18 cellular contexts compared by ENCODE assay signal in genomic region chr15:23647001-23647295, GRCh38. TPM values are rescaled to one million over a fixed set of nuclear protein-coding genes. Genes with fewer than 3 reads are reported as not detected.
A peak's percentile ranks its signal among the peaks of the same experiment; 100 is the strongest.
DNase-seq lines count a peak whose midpoint lies in the region; ATAC-seq and TF ChIP-seq lines count a peak whose summit lies in the region.
"Had no signal": no experiment of that assay in that cellular context is flagged by ENCODE, and none has a peak within 500 bp of the region (broad histone marks: within the 10 kb centered on the region; RNA-seq: fewer than 3 reads in every experiment).

No MANE protein-coding gene starts in this region.

- H3K4me3 ChIP-seq in BLaER1 (peak overlapping the region; percentile 66), SJCRH30 (peak overlapping the region; percentile 58), iPS-15b (ENCODE audit: low read depth, low read length) (peak overlapping the region; percentile 87), ovary (peak overlapping the region; percentile 28)

- H3K4me1 ChIP-seq in BLaER1 (peaks cover 16% of the 10 kb centered on the region), SJCRH30 (no peaks in the 10 kb centered on the region; the same call in 1 of the 2 replicates), iPS-15b (ENCODE audit: control insufficient read depth, insufficient read depth, low read length) (peaks cover 2% of the 10 kb centered on the region), ovary (ENCODE audit: insufficient read depth) (no peaks in the 10 kb centered on the region)

- H4K20me1 ChIP-seq in BLaER1: no peaks in the 10 kb centered on the region

- WGBS in ovary, 3 donors: 52 to 71% (median 70%) methylated on average over 17 of the region's 17 CpGs

- intact Hi-C loops in ovary (cut with DNase I): loop anchor here in 3 of 4 donors (5.0 kb wide), 2 partner anchors 210 to 215 kb away; no protein-coding TSS in a partner anchor

- TF ChIP-seq CTCF in ovary (IDR thresholded peaks at IDR 0.05): no peak

- no peak for ATAC-seq in GM19351 (IDR thresholded peaks at IDR 0.05; ENCODE audit: unreplicated experiment)
- ATAC-seq: stimulated activated naive CD8-positive, alpha-beta T cell treated with anti-CD3 and anti-CD28 coated beads, Interleukin-15, Interleukin-2, amounts not matched to agents 100 U/mL and 50 U/mL, for 24 hours had no signal

- no peak for TF ChIP-seq EP300 in ovary (IDR thresholded peaks at IDR 0.05)

- H3K36me3 ChIP-seq in BLaER1 (no peaks in the 10 kb centered on the region), SJCRH30 (no peaks in the 10 kb centered on the region), iPS-15b (ENCODE audit: control insufficient read depth, insufficient read depth, low read length) (no peaks in the 10 kb centered on the region), ovary (no peaks in the 10 kb centered on the region)
- H3K36me3 ChIP-seq: brain microvascular endothelial cell had no signal

- no peaks in the 10 kb centered on the region for H3K27me3 ChIP-seq in BLaER1
- H3K27me3 ChIP-seq in SJCRH30: peaks cover 7% of the 10 kb centered on the region; the same call in 1 of the 2 replicates
- peaks cover 6% of the 10 kb centered on the region for H3K27me3 ChIP-seq in iPS-15b (ENCODE audit: control insufficient read depth, insufficient read depth, low read length)
- no peaks in the 10 kb centered on the region for H3K27me3 ChIP-seq in ovary
- H3K27me3 ChIP-seq: brain microvascular endothelial cell had no signal

- H3K9ac ChIP-seq in BLaER1: peak overlapping the region; percentile 36; the same call in 1 of the 2 replicates
- H3K9ac ChIP-seq in iPS-15b (ENCODE audit: low read depth, low read length): no peak overlapping the region

- no peak for TF ChIP-seq POLR2A in ovary (IDR thresholded peaks at IDR 0.05)

- DNase-seq in SJCRH30 (no peak), ovary (no peak), NCI-H1417 (lab: John Stamatoyannopoulos, UW) (no peak), AG08396 (ENCODE audit: low spot score) (no peak), NCI-H2107 (lab: John Stamatoyannopoulos, UW) (no peak)
- DNase-seq: activated CD4-positive, alpha-beta T cell treated with anti-CD3 and anti-CD28 coated beads for 1 hour; brain microvascular endothelial cell; effector CD4-positive, alpha-beta T cell; immature natural killer cell; Karpas-422; NCI-H446; stimulated activated naive CD8-positive, alpha-beta T cell treated with anti-CD3 and anti-CD28 coated beads, Interleukin-15, Interleukin-2, amounts not matched to agents 100 U/mL and 50 U/mL, for 24 hours; T-helper 2 cell had no signal

- H3K9me3 ChIP-seq in BLaER1 (peaks cover 7% of the 10 kb centered on the region; the same call in 1 of the 2 replicates), SJCRH30 (replicated peaks) (no peaks in the 10 kb centered on the region), iPS-15b (ENCODE audit: control insufficient read depth, insufficient read depth, low read length) (no peaks in the 10 kb centered on the region), ovary (no peaks in the 10 kb centered on the region)

- H3K27ac ChIP-seq in BLaER1 (peak overlapping the region; percentile 55; the same call in 1 of the 2 replicates), SJCRH30 (no peak overlapping the region), ovary (no peak overlapping the region)
- H3K27ac ChIP-seq: brain microvascular endothelial cell, HL-60 had no signal

- H3K4me2 ChIP-seq in BLaER1: peak overlapping the region; percentile 71

RNA-seq across cellular contexts. Expression of gene MAGEL2, which starts 0.7 kb away (rescaled TPM):
- 2.2 TPM in 2 replicates for total RNA-seq in SJCRH30 (2014; rRNA removed; shearing (Covaris generic))
- total RNA-seq in ovary: 1 to 10 TPM; 1.5 to 4.3 (median 2.4) TPM
- polyA plus RNA-seq in ovary: 1 to 10 TPM in 1 of 2 donors, under 1 TPM in 1; 0.75 to 1.7 TPM
- total RNA-seq: Right ventricle myocardium superior had no signal
- polyA plus RNA-seq: immature natural killer cell had no signal

RNA-seq across cellular contexts. Expression of gene NDN, which starts 40.2 kb away (rescaled TPM):
- not detected in 2 replicates for total RNA-seq in SJCRH30 (2014; rRNA removed; shearing (Covaris generic))
- 100 to 1,000 TPM in 5 of 7 donors, 10 to 100 TPM in 2; 85.6 to 137 (median 112) TPM for total RNA-seq in ovary
- polyA plus RNA-seq in ovary: 100 to 1,000 TPM in 1 of 2 donors, 10 to 100 TPM in 1; 77.9 to 105 TPM

Comparison
In these comparisons a context has a peak if more than half of its experiments do, and no peak if none do; other contexts are left out.
1. H3K4me3 ChIP-seq: peak in every context shown above with its lines; median percentile 87 in iPS-15b; 66 in BLaER1; 58 in SJCRH30; 28 in ovary.
2. RNA of gene NDN, which starts 40.2 kb away (total RNA-seq): 85.6 to 137 TPM in ovary; not detected in SJCRH30; every median in the first group is over 10 times any median in the second.